ENCODE assay signal across 23 cellular contexts in genomic region chr18:12647773-12648172, GRCh38.
"Had no signal": no experiment of that assay in that cellular context is flagged by ENCODE, and none has a peak within 500 bp of the region (broad histone marks: within the 10 kb centered on the region; RNA-seq: fewer than 3 reads in every experiment).

No MANE protein-coding gene starts in this region.

- H3K4me3 ChIP-seq: MG63, SJSA1, SK-N-MC had no signal

- FAIRE-seq: RCC 7860 had no signal

- H3K27ac ChIP-seq: SJSA1, SK-N-MC had no signal

- H3K9me3 ChIP-seq: MG63, SJSA1 had no signal

- DNase-seq: IMR-90, KG1, MG63, NCI-H1092, NCI-H1105 treated with DMSO at 0.1 percent for 48 hours, NCI-H1417 treated with DMSO at 0.1 percent for 48 hours, NCI-H146, NCI-H1694 treated with DMSO at 0.1 percent for 48 hours, NCI-H1930, NCI-H2081, NCI-H2107, NCI-H2227 treated with DMSO at 0.1 percent for 48 hours, NCI-H446, NCI-H510A, NCI-H524 treated with DMSO at 0.1 percent for 48 hours, NCI-H69, NCI-H774, Right ventricle myocardium superior, RPMI8226, SIG-M5 had no signal

- H3K27me3 ChIP-seq: MG63, SJSA1 had no signal
